Comparison of ENCODE assay signal across 9 cellular contexts in genomic region chr1:19644422-19644760, GRCh38. TPM values are rescaled to one million over a fixed set of nuclear protein-coding genes. Genes with fewer than 3 reads are reported as not detected.
A peak's percentile ranks its signal among the peaks of the same experiment; 100 is the strongest.
DNase-seq lines count a peak whose midpoint lies in the region; ATAC-seq, FAIRE-seq and TF ChIP-seq lines count a peak whose summit lies in the region.
"Had no signal": no experiment of that assay in that cellular context is flagged by ENCODE, and none has a peak within 500 bp of the region (broad histone marks: within the 10 kb centered on the region; RNA-seq: fewer than 3 reads in every experiment).

No MANE protein-coding gene starts in this region.

- no peak overlapping the region for H3K27ac Mint-ChIP-seq in activated naive CD4-positive, alpha-beta T cell treated with anti-CD3 and anti-CD28 coated beads for 36 hours

- TF ChIP-seq EP300 in GM12878 (IDR thresholded peaks at IDR 0.05; ENCODE audit: borderline replicate concordance in 1 of 2, control insufficient read depth in 1 of 2, low read depth in 2 of 2, low read length in 2 of 2), result no peak

- H3K4me1 ChIP-seq in GM12878 (ENCODE audit: control insufficient read depth, insufficient read depth, low read length) (peaks cover 3% of the 10 kb centered on the region; the same call in 1 of the 2 replicates), liver (ENCODE audit: control insufficient read depth in 4 of 4, insufficient read depth in 4 of 4, low read length in 3 of 4) (peaks cover 3 to 12% (median 8%) of the 10 kb centered on the region in 4 donors), vagina (peaks cover 66% of the 10 kb centered on the region)

- H3K4me1 Mint-ChIP-seq in activated naive CD4-positive, alpha-beta T cell treated with anti-CD3 and anti-CD28 coated beads for 36 hours (ENCODE audit: low read depth), result peaks cover 31% of the 10 kb centered on the region

- in situ Hi-C loops in GM12878 (cut with MboI), result no loop called here

- H4K20me1 ChIP-seq in GM12878 (ENCODE audit: control insufficient read depth, insufficient read depth), result no peaks in the 10 kb centered on the region

- peak overlapping the region; percentile 61 for H2AFZ ChIP-seq in GM12878 (ENCODE audit: control insufficient read depth, low read depth, low read length)

- SMC1A ChIA-PET in GM12878 (lab: Charles Lee; ENCODE audit: uncharacterized antibody, unreplicated experiment), result no interaction called here

- H3K9me3 ChIP-seq in GM12878 (replicated peaks; ENCODE audit: control insufficient read depth, insufficient read depth, low read length) (no peaks in the 10 kb centered on the region), liver (ENCODE audit: control insufficient read depth in 4 of 4, low read length in 3 of 4) (no peaks in the 10 kb centered on the region), vagina (no peaks in the 10 kb centered on the region)

- H3K9me3 Mint-ChIP-seq in activated naive CD4-positive, alpha-beta T cell treated with anti-CD3 and anti-CD28 coated beads for 36 hours, result no peaks in the 10 kb centered on the region

- intact Hi-C loops in activated naive CD4-positive, alpha-beta T cell treated with anti-CD3 and anti-CD28 coated beads for 36 hours (cut with micrococcal nuclease), result no loop called here
- intact Hi-C loops in GM12878 (cut with micrococcal nuclease; ENCODE audit: unreplicated experiment), result no loop called here
- intact Hi-C loops in vagina (cut with DNase I), result loop anchor here (2.0 to 5.0 kb wide), 2 partner anchors 47 to 158 kb away; a partner anchor contains a TSS

- FAIRE-seq in GM12878 (lab: Jason Lieb, UNC), result no peak

- H3K36me3 Mint-ChIP-seq in activated naive CD4-positive, alpha-beta T cell treated with anti-CD3 and anti-CD28 coated beads for 36 hours (ENCODE audit: low read depth), result peaks cover 1% of the 10 kb centered on the region

- WGBS in GM12878 (ENCODE audit: insufficient coverage, insufficient replicate concordance, low lambda C conversion rate, missing lambda C conversion rate), result 0% methylated on average over 13 of the region's 56 CpGs
- WGBS in liver, result 1% methylated on average over 56 of the region's 56 CpGs

- peak; percentile 16 for ATAC-seq in GM12878
- no peak for ATAC-seq in GM19467 (IDR thresholded peaks at IDR 0.05; ENCODE audit: unreplicated experiment)

- no peak overlapping the region for H3K27ac ChIP-seq in GM12878 (ENCODE audit: control insufficient read depth, insufficient read depth)
- H3K27ac ChIP-seq in liver (ENCODE audit: low read depth in 1 of 2, low read length in 2 of 2), result peak overlapping the region in 1 of 2 donors; percentile 49
- H3K27ac ChIP-seq in vagina, result peak overlapping the region; percentile 96

- H3K27me3 Mint-ChIP-seq in activated naive CD4-positive, alpha-beta T cell treated with anti-CD3 and anti-CD28 coated beads for 36 hours (ENCODE audit: low read depth), result peaks cover 12% of the 10 kb centered on the region

- RAD21 ChIA-PET in GM12878 (lab: Charles Lee; ENCODE audit: unreplicated experiment), result no interaction called here

- H3K9ac ChIP-seq in GM12878 (ENCODE audit: control insufficient read depth, insufficient read depth, low read length) (no peak overlapping the region; the same call in 1 of the 2 replicates), liver (ENCODE audit: low read depth in 1 of 2, low read length in 2 of 2) (peak overlapping the region in 1 of 2 donors; percentile 16)

- H3K4me3 ChIP-seq in GM12878, result peak overlapping the region; percentile 68; the same call in 1 of the 2 replicates
- H3K4me3 ChIP-seq in liver (ENCODE audit: low read depth in 1 of 3, low read length in 3 of 3), result peak overlapping the region; percentile 15 to 62 (median 57)
- peak overlapping the region; percentile 82 to 94 for H3K4me3 ChIP-seq in vagina

- TF ChIP-seq POLR2A in GM12878 (IDR thresholded peaks at IDR 0.05; ENCODE audit: low read depth, low read length), result no peak
- no peak for TF ChIP-seq POLR2A in vagina (IDR thresholded peaks at IDR 0.05)

- peak overlapping the region; percentile 96 for H3K4me3 Mint-ChIP-seq in activated naive CD4-positive, alpha-beta T cell treated with anti-CD3 and anti-CD28 coated beads for 36 hours

- TF ChIP-seq CTCF in GM12878 (IDR thresholded peaks at IDR 0.05 in 2 of 3, conservative IDR thresholded peaks at IDR 0.05 in 1 of 3; ENCODE audit: control insufficient read depth in 2 of 3, extremely low read depth in 1 of 3, insufficient read depth in 1 of 3, low read depth in 3 of 3, low read length in 3 of 3), result no peak
- no peak for TF ChIP-seq CTCF in liver (IDR thresholded peaks at IDR 0.05; ENCODE audit: low read depth, low read length, missing input control)
- TF ChIP-seq CTCF in vagina (IDR thresholded peaks at IDR 0.05), result no peak

- peaks cover 2 to 6% of the 10 kb centered on the region in 2 experiments for H3K27me3 ChIP-seq in GM12878 (replicated peaks in 1 of 2; ENCODE audit: control insufficient read depth in 2 of 2, insufficient read depth in 2 of 2, low read length in 1 of 2)
- H3K27me3 ChIP-seq in liver (ENCODE audit: control insufficient read depth in 4 of 4, insufficient read depth in 4 of 4, low read length in 3 of 4), result peaks cover 0 to 8% (median 0%) of the 10 kb centered on the region in 4 donors
- H3K27me3 ChIP-seq in vagina, result no peaks in the 10 kb centered on the region

- TF ChIP-seq RAD21 in GM12878 (IDR thresholded peaks at IDR 0.05; ENCODE audit: insufficient read depth, low read depth, low read length) (no peak), liver (IDR thresholded peaks at IDR 0.05) (no peak)

- POLR2A ChIA-PET in GM12878 (lab: Charles Lee), result no interaction called here

- no TSS peak for BruUV-seq in GM12878 (replicated peaks; lab: Mats Ljungman, UMichigan)

- H3K79me2 ChIP-seq in GM12878 (ENCODE audit: control insufficient read depth, insufficient read depth, low read length), result no peaks in the 10 kb centered on the region

- CTCF ChIA-PET in activated naive CD4-positive, alpha-beta T cell treated with anti-CD3 and anti-CD28 coated beads for 36 hours (lab: Charles Lee), result interaction anchor here (1.1 to 1.5 kb wide), 2 partner anchors 16 to 18 kb away, joined by 4 read pairs; no protein-coding TSS in a partner anchor
- CTCF ChIA-PET in GM12878 (lab: Yijun Ruan, JAX), result no interaction called here

- no peak for DNase-seq in activated naive CD4-positive, alpha-beta T cell treated with anti-CD3 and anti-CD28 coated beads for 36 hours
- DNase-seq in activated naive CD4-positive, alpha-beta T cell treated with anti-CD3 and anti-CD28 coated beads, Interleukin-2, amount 50 U/mL, for 16 hours, result no peak
- DNase-seq in GM12878 (ENCODE audit: low read depth, low spot score) (no peak), vagina (ENCODE audit: extremely low spot score in 2 of 2) (no peak), DMS79 treated with DMSO at 0.1 percent for 48 hours (lab: John Stamatoyannopoulos, UW) (no peak), A172 (ENCODE audit: low spot score) (no peak)

- H3K4me2 ChIP-seq in GM12878 (ENCODE audit: control insufficient read depth, insufficient read depth), result peak overlapping the region; percentile 92

- H3K36me3 ChIP-seq in GM12878 (ENCODE audit: control insufficient read depth in 2 of 2, insufficient read depth in 2 of 2, low read length in 1 of 2), result no peaks in the 10 kb centered on the region
- no peaks in the 10 kb centered on the region for H3K36me3 ChIP-seq in liver (ENCODE audit: control insufficient read depth in 4 of 4, insufficient read depth in 3 of 4, low read depth in 1 of 4, low read length in 3 of 4)
- no peaks in the 10 kb centered on the region for H3K36me3 ChIP-seq in vagina

TF ChIP-seq in liver, 16 proteins besides CTCF, POLR2A, EP300 and RAD21 (continues in another document):
- no peak for TF ChIP-seq JUND (IDR thresholded peaks at IDR 0.05)

RNA-seq across cellular contexts. Expression of gene NBL1, which starts 0.3 kb away (rescaled TPM):
- 10 to 100 TPM; 12.2 to 15.2 TPM for total RNA-seq in activated naive CD4-positive, alpha-beta T cell treated with anti-CD3 and anti-CD28 coated beads for 36 hours
- total RNA-seq in GM12878 (2013; cell fraction: nucleolus; rRNA removed), result 0.29 and 0.94 TPM in 2 replicates
- 1.0 and 1.8 TPM in 2 replicates for total RNA-seq in GM12878 (2014; rRNA removed)
- total RNA-seq in GM12878 (2014; rRNA removed; fragmentation: Illumina TruSeq; extraction: Trizol), result 0.69 and 0.81 TPM in 2 replicates
- 1.9 and 2.4 TPM in 2 replicates for total RNA-seq in GM12878 (2021)
- 0.59 TPM for polyA plus RNA-seq in GM12878 (2011; ENCODE audit: low read depth)
- 0.35 and 0.83 TPM in 2 replicates for polyA plus RNA-seq in GM12878 (2011; rRNA removed)
- 0.75 and 2.0 TPM in 2 replicates for polyA plus RNA-seq in GM12878 (2011; cell fraction: cytosol; rRNA removed)
- polyA plus RNA-seq in GM12878 (2011; cell fraction: nucleus; rRNA removed), result 0.47 and 1.1 TPM in 2 replicates
- polyA plus RNA-seq in GM12878 (2012), result 1.2 and 1.4 TPM in 2 replicates
- polyA plus RNA-seq in GM12878 (2014; fragmentation: Illumina TruSeq; extraction: Trizol), result 0.14 and 0.40 TPM in 2 replicates
- under 1 TPM in 1 of 2 experiments, not detected in 1; 0.13 TPM for polyA plus RNA-seq in GM12878 (2014; fragmentation: Nextera tagmentation; extraction: Ambion mirVana)
- 0.82 and 1.2 TPM in 2 replicates for polyA plus RNA-seq in GM12878 (2014; rRNA removed)
- polyA plus RNA-seq in GM12878 (2016; fragmentation: Nextera tagmentation; extraction: Ambion mirVana), result under 1 TPM; 0.36 to 0.45 TPM
- 0.41 and 0.73 TPM in 2 replicates for polyA minus RNA-seq in GM12878 (2011; rRNA and poly(A)+ RNA removed)
- polyA minus RNA-seq in GM12878 (2011; cell fraction: cytosol; rRNA and poly(A)+ RNA removed), result 1.5 and 3.0 TPM in 2 replicates
- polyA minus RNA-seq in GM12878 (2011; cell fraction: nucleus; rRNA and poly(A)+ RNA removed), result 0.36 and 0.77 TPM in 2 replicates
- total RNA-seq in liver, result 1 to 10 TPM; 1.7 to 1.8 TPM
- polyA plus RNA-seq in liver, result 1 to 10 TPM in 1 of 2 donors, under 1 TPM in 1; 0.72 to 4.4 TPM
- total RNA-seq in vagina, result 148 TPM
- 10.9 and 11.7 TPM in 2 replicates for total RNA-seq in A172 (2014; rRNA removed; shearing (Covaris generic))

RNA-seq across cellular contexts. Expression of gene HTR6, which starts 20.3 kb away (rescaled TPM):
- total RNA-seq in activated naive CD4-positive, alpha-beta T cell treated with anti-CD3 and anti-CD28 coated beads for 36 hours, result under 1 TPM; 0.19 to 0.37 TPM
- total RNA-seq in GM12878 (2013; cell fraction: nucleolus; rRNA removed), result 0.38 TPM in 1 of 2 replicates, not detected in the other
- total RNA-seq in GM12878 (2014; rRNA removed) (1.0 and 1.2 TPM in 2 replicates), GM12878 (2014; rRNA removed; fragmentation: Illumina TruSeq; extraction: Trizol) (0.28 and 0.31 TPM in 2 replicates), GM12878 (2021) (4.3 and 5.3 TPM in 2 replicates), liver (not detected), vagina (not detected)
- polyA plus RNA-seq in GM12878 (2011; ENCODE audit: low read depth), result not detected
- polyA plus RNA-seq in GM12878 (2011; rRNA removed) (0.03 TPM in 1 of 2 replicates, not detected in the other), GM12878 (2014; fragmentation: Illumina TruSeq; extraction: Trizol) (0.22 TPM in 1 of 2 replicates, not detected in the other), GM12878 (2014; fragmentation: Nextera tagmentation; extraction: Ambion mirVana) (not detected), GM12878 (2014; rRNA removed) (2.7 and 3.8 TPM in 2 replicates), GM12878 (2016; fragmentation: Nextera tagmentation; extraction: Ambion mirVana) (1 to 10 TPM; 2.2 to 2.5 TPM), liver (not detected)
- polyA plus RNA-seq in GM12878 (2011; cell fraction: cytosol; rRNA removed), result 0.12 and 0.15 TPM in 2 replicates
- 0.41 and 0.49 TPM in 2 replicates for polyA plus RNA-seq in GM12878 (2011; cell fraction: nucleus; rRNA removed)
- 0.37 and 0.69 TPM in 2 replicates for polyA plus RNA-seq in GM12878 (2012)
- polyA minus RNA-seq in GM12878 (2011; rRNA and poly(A)+ RNA removed), result 0.10 TPM in 1 of 2 replicates, not detected in the other
- 0.42 TPM in 1 of 2 replicates, not detected in the other for polyA minus RNA-seq in GM12878 (2011; cell fraction: cytosol; rRNA and poly(A)+ RNA removed)
- polyA minus RNA-seq in GM12878 (2011; cell fraction: nucleus; rRNA and poly(A)+ RNA removed), result 0.29 TPM in 1 of 2 replicates, not detected in the other
- total RNA-seq in A172 (2014; rRNA removed; shearing (Covaris generic)), result not detected in 2 replicates
- total RNA-seq: T-helper 1 cell treated with Interleukin-12 subunit alpha and Interleukin-12 subunit beta and Interleukin-4 antibody, amounts not matched to agents 30 ng/mL and 1 ng/mL, for 36 hours had no signal
